8 cellular contexts compared by ENCODE assay signal in genomic region chr2:42169869-42170465, GRCh38. TPM values are rescaled to one million over a fixed set of nuclear protein-coding genes. Genes with fewer than 3 reads are reported as not detected.
A peak's percentile ranks its signal among the peaks of the same experiment; 100 is the strongest.
DNase-seq lines count a peak whose midpoint lies in the region; ATAC-seq and TF ChIP-seq lines count a peak whose summit lies in the region.

No MANE protein-coding gene starts in this region.

- peak; percentile 38 for DNase-seq in ELR (ENCODE audit: low read depth)
- peak; percentile 61 for DNase-seq in GM20000 (ENCODE audit: low spot score)
- peak; percentile 14 for DNase-seq in activated T-helper 2 cell treated with anti-CD3 and anti-CD28 coated beads, Interferon-gamma antibody, Interleukin-2, Interleukin-4, amounts not matched to agents 10 μg/mL and 5 μg/mL and 100 μg/mL, durations not matched to agents 14 hours and 24 hours and 36 hours (ENCODE audit: low spot score)
- peak; percentile 24 for DNase-seq in iris pigment epithelial cell (ENCODE audit: low read depth)
- DNase-seq in suprapubic skin (ENCODE audit: low spot score in 2 of 2), result no peak
- no peak for DNase-seq in NCI-H146 (lab: John Stamatoyannopoulos, UW)
- no peak for DNase-seq in LoVo (ENCODE audit: low spot score)

- no peak for TF ChIP-seq POLR2A in suprapubic skin (IDR thresholded peaks at IDR 0.05)

- peak overlapping the region; percentile 92 for H3K27ac ChIP-seq in suprapubic skin

- intact Hi-C loops in activated T-helper 2 cell treated with anti-CD3 and anti-CD28 coated beads, Interferon-gamma antibody, Interleukin-2, Interleukin-4, amounts not matched to agents 10 μg/mL and 5 μg/mL and 100 μg/mL, durations not matched to agents 14 hours and 24 hours and 36 hours (cut with micrococcal nuclease), result loop anchor here (1.0 to 2.0 kb wide), 2 partner anchors 37 to 191 kb away; partner anchors contain the start of gene COX7A2L

- H3K9me3 ChIP-seq in suprapubic skin, result no peaks in the 10 kb centered on the region

- H3K36me3 Mint-ChIP-seq in activated T-helper 2 cell treated with anti-CD3 and anti-CD28 coated beads, Interferon-gamma antibody, Interleukin-2, Interleukin-4, amounts not matched to agents 10 μg/mL and 5 μg/mL and 100 μg/mL, durations not matched to agents 14 hours and 24 hours and 36 hours (ENCODE audit: low read depth), result peaks cover 2% of the 10 kb centered on the region

- no peaks in the 10 kb centered on the region for H3K9me3 Mint-ChIP-seq in activated T-helper 2 cell treated with anti-CD3 and anti-CD28 coated beads, Interferon-gamma antibody, Interleukin-2, Interleukin-4, amounts not matched to agents 10 μg/mL and 5 μg/mL and 100 μg/mL, durations not matched to agents 14 hours and 24 hours and 36 hours

- TF ChIP-seq CTCF in GM20000 (IDR thresholded peaks at IDR 0.05; ENCODE audit: extremely low read depth, missing control alignments) (no peak), suprapubic skin (IDR thresholded peaks at IDR 0.05) (no peak)

- no peak for TF ChIP-seq EP300 in suprapubic skin (IDR thresholded peaks at IDR 0.05)

- H3K27ac Mint-ChIP-seq in activated T-helper 2 cell treated with anti-CD3 and anti-CD28 coated beads, Interferon-gamma antibody, Interleukin-2, Interleukin-4, amounts not matched to agents 10 μg/mL and 5 μg/mL and 100 μg/mL, durations not matched to agents 14 hours and 24 hours and 36 hours, result no peak overlapping the region

- H3K4me1 ChIP-seq in suprapubic skin, result peaks cover 40% of the 10 kb centered on the region

- peak overlapping the region; percentile 80 for H3K4me3 ChIP-seq in suprapubic skin

- WGBS in suprapubic skin, result under 1% methylated on average over 11 of the region's 11 CpGs

- peaks cover 17% of the 10 kb centered on the region for H3K4me1 Mint-ChIP-seq in activated T-helper 2 cell treated with anti-CD3 and anti-CD28 coated beads, Interferon-gamma antibody, Interleukin-2, Interleukin-4, amounts not matched to agents 10 μg/mL and 5 μg/mL and 100 μg/mL, durations not matched to agents 14 hours and 24 hours and 36 hours (ENCODE audit: low read depth)

- H3K27me3 Mint-ChIP-seq in activated T-helper 2 cell treated with anti-CD3 and anti-CD28 coated beads, Interferon-gamma antibody, Interleukin-2, Interleukin-4, amounts not matched to agents 10 μg/mL and 5 μg/mL and 100 μg/mL, durations not matched to agents 14 hours and 24 hours and 36 hours (ENCODE audit: low read depth), result peaks cover 8% of the 10 kb centered on the region

- no peaks in the 10 kb centered on the region for H3K36me3 ChIP-seq in suprapubic skin

- no peak overlapping the region for H3K4me3 Mint-ChIP-seq in activated T-helper 2 cell treated with anti-CD3 and anti-CD28 coated beads, Interferon-gamma antibody, Interleukin-2, Interleukin-4, amounts not matched to agents 10 μg/mL and 5 μg/mL and 100 μg/mL, durations not matched to agents 14 hours and 24 hours and 36 hours (ENCODE audit: low read depth)

- no peaks in the 10 kb centered on the region for H3K27me3 ChIP-seq in suprapubic skin

- peak; percentile 30 for ATAC-seq in HG03571 (IDR thresholded peaks at IDR 0.05; ENCODE audit: unreplicated experiment)

RNA-seq across cellular contexts. Expression of gene EML4, which starts 0.8 kb away (rescaled TPM):
- 43.0 and 45.2 TPM in 2 replicates for total RNA-seq in activated T-helper 2 cell treated with anti-CD3 and anti-CD28 coated beads, Interferon-gamma antibody, Interleukin-2, Interleukin-4, amounts not matched to agents 10 μg/mL and 5 μg/mL and 100 μg/mL, durations not matched to agents 14 hours and 24 hours and 36 hours
- 10 to 100 TPM; 38.9 to 67.1 (median 43.3) TPM for total RNA-seq in suprapubic skin

Comparison
In these comparisons a context has a peak if more than half of its experiments do, and no peak if none do; other contexts are left out.
1. DNase-seq: peak in ELR (single experiment), GM20000 (single experiment), activated T-helper 2 cell treated with anti-CD3 and anti-CD28 coated beads, Interferon-gamma antibody, Interleukin-2, Interleukin-4, amounts not matched to agents 10 μg/mL and 5 μg/mL and 100 μg/mL, durations not matched to agents 14 hours and 24 hours and 36 hours (single experiment) and iris pigment epithelial cell (single experiment); none in suprapubic skin (0 of 2), NCI-H146 (single experiment) and LoVo (single experiment).